ENCODE assay signal across 14 cellular contexts in genomic region chr15:88802250-88802990, GRCh38. TPM values are rescaled to one million over a fixed set of nuclear protein-coding genes. Genes with fewer than 3 reads are reported as not detected.
DNase-seq lines count a peak whose midpoint lies in the region; ATAC-seq, FAIRE-seq and TF ChIP-seq lines count a peak whose summit lies in the region.
"Had no signal": no experiment of that assay in that cellular context is flagged by ENCODE, and none has a peak within 500 bp of the region (broad histone marks: within the 10 kb centered on the region; RNA-seq: fewer than 3 reads in every experiment).

No MANE protein-coding gene starts in this region.

- no peak for TF ChIP-seq POLR2A in heart left ventricle (IDR thresholded peaks at IDR 0.05)

- H3K9ac ChIP-seq in astrocyte (ENCODE audit: low read length): no peak overlapping the region
- H3K9ac ChIP-seq in mesendoderm (ENCODE audit: low read length): peak overlapping the region; percentile 42

- H3K36me3 Mint-ChIP-seq in astrocyte (ENCODE audit: low read depth, unreplicated experiment): no peaks in the 10 kb centered on the region

- DNase-seq in heart left ventricle (no peak), Right ventricle myocardium inferior (ENCODE audit: missing footprints) (no peak), astrocyte (ENCODE audit: low read depth) (no peak), mesendoderm (no peak), tibial artery (no peak), HUDEP-2 (lab: John Stamatoyannopoulos, UW; ENCODE audit: unreplicated experiment in 76 of 76) (no peak)
- DNase-seq: activated gamma-delta T cell; effector memory CD4-positive, alpha-beta T cell; NCI-H2171 treated with DMSO at 0.1 percent for 48 hours; stimulated activated CD4-positive, alpha-beta T cell treated with anti-CD3 and anti-CD28 coated beads, Interleukin-15, amount 100 ng/mL, for 24 hours had no signal

- FAIRE-seq in astrocyte (lab: Jason Lieb, UNC): no peak

- H3K4me3 Mint-ChIP-seq in astrocyte (ENCODE audit: unreplicated experiment): peak overlapping the region; percentile 87

- H4K8ac ChIP-seq in mesendoderm (ENCODE audit: low read depth, low read length): no peak overlapping the region

- H3K4me1 Mint-ChIP-seq in astrocyte (ENCODE audit: low read depth, unreplicated experiment): peaks cover 4% of the 10 kb centered on the region

- no peak overlapping the region for H2BK120ac ChIP-seq in mesendoderm (ENCODE audit: low read depth, low read length)

- no peak overlapping the region for H4K5ac ChIP-seq in mesendoderm (ENCODE audit: low read length)

- H3K9me3 Mint-ChIP-seq in astrocyte (ENCODE audit: unreplicated experiment): peaks cover 3% of the 10 kb centered on the region

- H2AK5ac ChIP-seq in mesendoderm (ENCODE audit: low read length): no peak overlapping the region

- ATAC-seq in heart left ventricle: no peak
- ATAC-seq in Right ventricle myocardium inferior: no peak
- ATAC-seq in GM18870 (IDR thresholded peaks at IDR 0.05; ENCODE audit: unreplicated experiment): no peak
- ATAC-seq in GM19035 (IDR thresholded peaks at IDR 0.05; ENCODE audit: unreplicated experiment): no peak

- no peaks in the 10 kb centered on the region for H3K79me2 ChIP-seq in astrocyte (ENCODE audit: insufficient read depth, low read length)
- no peaks in the 10 kb centered on the region for H3K79me2 ChIP-seq in mesendoderm (ENCODE audit: control insufficient read depth, insufficient read depth, low read length)

- no peak overlapping the region for H2BK5ac ChIP-seq in mesendoderm (ENCODE audit: low read length)

- peaks cover 18 to 95% (median 45%) of the 10 kb centered on the region in 9 donors for H3K27me3 ChIP-seq in heart left ventricle
- peaks cover 44% of the 10 kb centered on the region for H3K27me3 ChIP-seq in astrocyte (ENCODE audit: insufficient read depth, low read length)
- H3K27me3 ChIP-seq in mesendoderm (ENCODE audit: insufficient read depth, low read length, poor library complexity): peaks cover 30% of the 10 kb centered on the region
- peaks cover 0 to 11% of the 10 kb centered on the region in 2 donors for H3K27me3 ChIP-seq in tibial artery

- no peak overlapping the region for H2BK15ac ChIP-seq in mesendoderm (replicated peaks; ENCODE audit: low read depth)

- H3K4me1 ChIP-seq in heart left ventricle: peaks cover 0 to 12% (median 0%) of the 10 kb centered on the region in 12 donors
- peaks cover 9% of the 10 kb centered on the region for H3K4me1 ChIP-seq in astrocyte (ENCODE audit: insufficient read depth, low read length)
- H3K4me1 ChIP-seq in mesendoderm (ENCODE audit: control insufficient read depth, low read depth, low read length): no peaks in the 10 kb centered on the region
- peaks cover 0 to 48% (median 13%) of the 10 kb centered on the region in 4 donors for H3K4me1 ChIP-seq in tibial artery

- H3K9me3 ChIP-seq in heart left ventricle (no peaks in the 10 kb centered on the region), astrocyte (ENCODE audit: insufficient read depth, low read depth, low read length) (no peaks in the 10 kb centered on the region), tibial artery (no peaks in the 10 kb centered on the region)

- H3K36me3 ChIP-seq in heart left ventricle (no peaks in the 10 kb centered on the region), astrocyte (ENCODE audit: insufficient read depth, low read length) (no peaks in the 10 kb centered on the region), mesendoderm (ENCODE audit: control insufficient read depth, insufficient read depth, low read length) (no peaks in the 10 kb centered on the region), tibial artery (peaks cover 0 to 3% (median 0%) of the 10 kb centered on the region in 3 donors)

- intact Hi-C loops in heart left ventricle (cut with DNase I): no loop called here
- intact Hi-C loops in Right ventricle myocardium inferior (cut with DNase I): no loop called here
- intact Hi-C loops in tibial artery (cut with DNase I; ENCODE audit: low total_unique reads): loop anchor here (10.0 kb wide), 1 partner anchor 148 kb away; no protein-coding TSS in a partner anchor

- TF ChIP-seq CTCF in heart left ventricle (IDR thresholded peaks at IDR 0.05) (no peak), astrocyte (IDR thresholded peaks at IDR 0.05; ENCODE audit: insufficient read depth, low read depth, low read length) (no peak), tibial artery (IDR thresholded peaks at IDR 0.05) (no peak)

- H3K4me3 ChIP-seq in heart left ventricle: peak overlapping the region in 10 of 12 donors; percentile 5 to 44 (median 32)
- H3K4me3 ChIP-seq in astrocyte (ENCODE audit: insufficient read depth, low read depth, low read length): peak overlapping the region; percentile 17
- no peak overlapping the region for H3K4me3 ChIP-seq in mesendoderm (ENCODE audit: low read length)
- peak overlapping the region; percentile 63 to 68 for H3K4me3 ChIP-seq in tibial artery

- no peak overlapping the region for H3K4ac ChIP-seq in mesendoderm (ENCODE audit: low read depth, low read length)

- H2AFZ ChIP-seq in astrocyte (ENCODE audit: low read depth, low read length): peak overlapping the region; percentile 41

- H3K4me2 ChIP-seq in astrocyte (ENCODE audit: low read length): peak overlapping the region; percentile 76
- peak overlapping the region; percentile 66 for H3K4me2 ChIP-seq in mesendoderm (ENCODE audit: low read length)

- H3K79me1 ChIP-seq in mesendoderm (ENCODE audit: low read length): no peaks in the 10 kb centered on the region

- H4K20me1 ChIP-seq in astrocyte (ENCODE audit: insufficient read depth, low read length): no peaks in the 10 kb centered on the region

- no peak overlapping the region for H3K23ac ChIP-seq in mesendoderm (ENCODE audit: low read length)

- WGBS in heart left ventricle, 4 donors: 13 to 21% (median 14%) methylated on average over 13 to 20 of the region's 20 CpGs
- no CpG with 5 or more reads among the region's 20 CpGs for WGBS in mesendoderm (ENCODE audit: extremely low coverage, insufficient coverage, low lambda C conversion rate)

- H3K27ac ChIP-seq in heart left ventricle (no peak overlapping the region), astrocyte (ENCODE audit: low read depth, low read length) (no peak overlapping the region), mesendoderm (ENCODE audit: low read depth, low read length) (no peak overlapping the region), tibial artery (peak overlapping the region; percentile 71 to 72)
- H3K27ac ChIP-seq: VCaP had no signal

- H3K18ac ChIP-seq in mesendoderm (ENCODE audit: low read length): no peak overlapping the region

- H3K27ac Mint-ChIP-seq in astrocyte (ENCODE audit: unreplicated experiment): no peak overlapping the region

- H3K56ac ChIP-seq in mesendoderm (ENCODE audit: low read length): peak overlapping the region; percentile 42

- peaks cover 42% of the 10 kb centered on the region for H3K27me3 Mint-ChIP-seq in astrocyte (ENCODE audit: low read depth, unreplicated experiment)

RNA-seq across cellular contexts. Expression of gene ACAN, which starts 0.8 kb away (rescaled TPM):
- total RNA-seq in heart left ventricle: 1 to 10 TPM in 1 of 9 donors, under 1 TPM in 7, not detected in 1; 0.02 to 1.2 (median 0.17) TPM
- polyA plus RNA-seq in heart left ventricle: under 1 TPM; 0.08 to 0.30 TPM
- not detected for total RNA-seq in Right ventricle myocardium inferior
- total RNA-seq in astrocyte: 0.34 and 0.36 TPM in 2 replicates
- polyA plus RNA-seq in mesendoderm (2013, experiment 1 of 2): 0.10 TPM
- polyA plus RNA-seq in mesendoderm (2013, experiment 2 of 2): 0.18 TPM
- total RNA-seq: G401 had no signal

Comparison
In these comparisons a context has a peak if more than half of its experiments do, and no peak if none do; other contexts are left out.
1. H3K27ac ChIP-seq: peak in tibial artery (2 of 2); none in heart left ventricle (0 of 12), astrocyte (single experiment) and mesendoderm (single experiment).